8 cellular contexts compared by ENCODE assay signal in genomic region chr1:10693497-10694273, GRCh38.
DNase-seq lines count a peak whose midpoint lies in the region; ATAC-seq, FAIRE-seq and TF ChIP-seq lines count a peak whose summit lies in the region.

No MANE protein-coding gene starts in this region.

- no peaks in the 10 kb centered on the region for H3K9me3 ChIP-seq in right cardiac atrium (ENCODE audit: control insufficient read depth, low read length)
- H3K9me3 ChIP-seq in skeletal muscle tissue (ENCODE audit: control insufficient read depth in 3 of 3, low read length in 3 of 3): no peaks in the 10 kb centered on the region

- no peak for ATAC-seq in right cardiac atrium

- TF ChIP-seq CTCF in D721Med (IDR thresholded peaks at IDR 0.05; ENCODE audit: insufficient read depth, missing control alignments): no peak

- CTCF ChIA-PET in HEK293T (lab: Yijun Ruan, JAX): interaction anchor here (1.1 kb wide), 1 partner anchor 12 kb away, joined by 4 read pairs; no protein-coding TSS in a partner anchor

- WGBS in right cardiac atrium: under 1% methylated on average over 79 of the region's 79 CpGs

- POLR2A ChIA-PET in HEK293T (lab: Yijun Ruan, JAX): no interaction called here

- H3K9ac ChIP-seq in skeletal muscle tissue (ENCODE audit: low read depth in 1 of 3, low read length in 3 of 3): peak overlapping the region in 2 of 3 donors; percentile 62 to 75

- FAIRE-seq in D721Med (lab: Jason Lieb, UNC): no peak

- peak overlapping the region; percentile 70 for H3K27ac ChIP-seq in right cardiac atrium (ENCODE audit: low read length)
- H3K27ac ChIP-seq in skeletal muscle tissue (ENCODE audit: low read depth, low read length): peak overlapping the region; percentile 60

- H3K36me3 ChIP-seq in skeletal muscle tissue (ENCODE audit: control insufficient read depth in 3 of 3, insufficient read depth in 3 of 3, low read length in 3 of 3): peaks cover 0 to 3% (median 0%) of the 10 kb centered on the region in 3 donors

- DNase-seq in EH (ENCODE audit: low read depth) (peak; percentile 40), HEK293T (ENCODE audit: extremely low spot score) (peak; percentile 55), OCI-M1 (lab: John Stamatoyannopoulos, UW) (peak; percentile 68), right cardiac atrium (peak; percentile 37 to 76 (median 73)), D721Med (ENCODE audit: insufficient read length, low spot score) (no peak), NCI-H187 treated with DMSO at 0.1 percent for 48 hours (lab: John Stamatoyannopoulos, UW) (no peak)
- peak; percentile 31 for DNase-seq in activated effector memory CD4-positive, alpha-beta T cell treated with Interleukin-2 at 50 U/mL for 16 hours

- no peaks in the 10 kb centered on the region for H3K27me3 ChIP-seq in right cardiac atrium (ENCODE audit: control insufficient read depth, insufficient read depth)
- H3K27me3 ChIP-seq in skeletal muscle tissue (ENCODE audit: control insufficient read depth in 3 of 3, insufficient read depth in 3 of 3, low read length in 3 of 3): no peaks in the 10 kb centered on the region

- H3K4me1 ChIP-seq in right cardiac atrium (ENCODE audit: control insufficient read depth, insufficient read depth, low read length): peaks cover 18% of the 10 kb centered on the region
- H3K4me1 ChIP-seq in skeletal muscle tissue (ENCODE audit: control insufficient read depth in 3 of 3, insufficient read depth in 3 of 3, low read length in 3 of 3): peaks cover 53 to 71% (median 58%) of the 10 kb centered on the region in 3 donors

- intact Hi-C loops in right cardiac atrium (cut with DNase I): loop anchor here in 1 of 4 donors (5.0 kb wide), 1 partner anchor 99 kb away; no protein-coding TSS in a partner anchor

- H3K4me3 ChIP-seq in right cardiac atrium (ENCODE audit: low read length): peak overlapping the region; percentile 96
- peak overlapping the region; percentile 57 to 69 (median 63) for H3K4me3 ChIP-seq in skeletal muscle tissue (ENCODE audit: low read length in 3 of 3)

TF ChIP-seq in HEK293T, 16 proteins besides CTCF, POLR2A, EP300 and RAD21:
- TF ChIP-seq L3MBTL2 (conservative IDR thresholded peaks at IDR 0.05) (no peak), FOXK2 (IDR thresholded peaks at IDR 0.05) (no peak), ELF4 (IDR thresholded peaks at IDR 0.05) (no peak), CTBP1 (IDR thresholded peaks at IDR 0.05; ENCODE audit: borderline replicate concordance) (no peak), ARNT (IDR thresholded peaks at IDR 0.05) (no peak), ZNF384 (IDR thresholded peaks at IDR 0.05) (no peak), SUZ12 (IDR thresholded peaks at IDR 0.05) (no peak), SP1 (IDR thresholded peaks at IDR 0.05) (no peak), FOXA1 (IDR thresholded peaks at IDR 0.05) (no peak), PKNOX1 (IDR thresholded peaks at IDR 0.05) (no peak), BHLHE40 (IDR thresholded peaks at IDR 0.05; ENCODE audit: borderline replicate concordance) (no peak), HDGF (IDR thresholded peaks at IDR 0.05; ENCODE audit: borderline replicate concordance) (no peak), TARDBP (IDR thresholded peaks at IDR 0.05) (no peak), FOXM1 (IDR thresholded peaks at IDR 0.05; ENCODE audit: borderline replicate concordance) (no peak), LEF1 (IDR thresholded peaks at IDR 0.05; ENCODE audit: borderline replicate concordance) (no peak), NFRKB (IDR thresholded peaks at IDR 0.05) (no peak)

Comparison
In these comparisons a context has a peak if more than half of its experiments do, and no peak if none do; other contexts are left out.
1. DNase-seq: peak in EH (single experiment), HEK293T (single experiment), OCI-M1 (single experiment), activated effector memory CD4-positive, alpha-beta T cell treated with Interleukin-2 at 50 U/mL for 16 hours (single experiment) and right cardiac atrium (3 of 3); none in D721Med (single experiment) and NCI-H187 treated with DMSO at 0.1 percent for 48 hours (single experiment).